1 cellular context compared by ENCODE assay signal in genomic region chr9:128412120-128412790, GRCh38.
TF ChIP-seq lines count a peak whose summit lies in the region.

No MANE protein-coding gene starts in this region.

TF ChIP-seq in K562, 482 proteins besides CTCF, POLR2A, EP300 and RAD21 (continued from another document):
- no peak for TF ChIP-seq BRD4 (IDR thresholded peaks at IDR 0.05)
- no peak for TF ChIP-seq IFI16 (CRISPR knock-in tag; IDR thresholded peaks at IDR 0.05)
- TF ChIP-seq ZNF24 (IDR thresholded peaks at IDR 0.05): no peak
- no peak for TF ChIP-seq HDGF (IDR thresholded peaks at IDR 0.05)
- TF ChIP-seq EHMT2 (IDR thresholded peaks at IDR 0.05): no peak
- TF ChIP-seq XRCC4 (IDR thresholded peaks at IDR 0.05; ENCODE audit: extremely low read depth, insufficient read depth, insufficient read length): no peak
- peak; percentile 67; the same call in 1 of the 2 replicates for TF ChIP-seq CC2D1A (IDR thresholded peaks at IDR 0.05)
- TF ChIP-seq RBFOX2 (IDR thresholded peaks at IDR 0.05; ENCODE audit: low read depth, low read length): no peak
- TF ChIP-seq ZFPM2 (CRISPR knock-in tag; IDR thresholded peaks at IDR 0.05): no peak
- no peak for TF ChIP-seq RBM25 (IDR thresholded peaks at IDR 0.05; ENCODE audit: low read depth, low read length, severe bottlenecking)
- TF ChIP-seq ATF6 (CRISPR knock-in tag; IDR thresholded peaks at IDR 0.05): no peak
- no peak for TF ChIP-seq MCM3 (IDR thresholded peaks at IDR 0.05)
- TF ChIP-seq RNF219 (CRISPR knock-in tag; IDR thresholded peaks at IDR 0.05): no peak
- TF ChIP-seq BCL6 (CRISPR knock-in tag; IDR thresholded peaks at IDR 0.05): no peak
- no peak for TF ChIP-seq RBBP5 (IDR thresholded peaks at IDR 0.05; ENCODE audit: borderline replicate concordance, insufficient read depth, low read length, poor library complexity, severe bottlenecking)
- peak; percentile 61; the same call in 1 of the 2 replicates for TF ChIP-seq ARID2 (IDR thresholded peaks at IDR 0.05)
- no peak for TF ChIP-seq SPI1 (IDR thresholded peaks at IDR 0.05; ENCODE audit: borderline replicate concordance, low read depth, low read length)
- no peak for TF ChIP-seq KHSRP (IDR thresholded peaks at IDR 0.05)
- no peak for TF ChIP-seq ETS2 (tag; IDR thresholded peaks at IDR 0.05; ENCODE audit: borderline replicate concordance, poor library complexity, severe bottlenecking)
- TF ChIP-seq RBM39 (optimal IDR thresholded peaks at IDR 0.05; ENCODE audit: low read depth, low read length): no peak
- peak in 2 of 3 experiments; percentile 73 to 74 for TF ChIP-seq YY1 (IDR thresholded peaks at IDR 0.05; ENCODE audit: borderline replicate concordance in 1 of 3, control insufficient read depth in 1 of 3, extremely low read depth in 1 of 3, insufficient read depth in 3 of 3, insufficient read length in 1 of 3, insufficient replicate concordance in 2 of 3, low read depth in 1 of 3, low read length in 2 of 3)
- TF ChIP-seq SFPQ (IDR thresholded peaks at IDR 0.05; ENCODE audit: low read depth, low read length): no peak
- no peak for TF ChIP-seq KAT2B (IDR thresholded peaks at IDR 0.05; ENCODE audit: low read depth, low read length)
- no peak for TF ChIP-seq FUS (optimal IDR thresholded peaks at IDR 0.05; ENCODE audit: low read depth, low read length)
- no peak for TF ChIP-seq NEUROD1 (IDR thresholded peaks at IDR 0.05; ENCODE audit: borderline replicate concordance, low read depth, low read length, partially characterized antibody)
- no peak for TF ChIP-seq FOXK2 (conservative IDR thresholded peaks at IDR 0.05 in 1 of 2, IDR thresholded peaks at IDR 0.05 in 1 of 2; ENCODE audit: low read depth in 2 of 2)
- TF ChIP-seq FOSL1 (tag; conservative IDR thresholded peaks at IDR 0.05): no peak
- no peak for TF ChIP-seq BRCA1 (IDR thresholded peaks at IDR 0.05)
- no peak for TF ChIP-seq BRCA1 (CRISPR knock-in tag; IDR thresholded peaks at IDR 0.05)
- no peak for TF ChIP-seq POLR2AphosphoS5 (IDR thresholded peaks at IDR 0.05; ENCODE audit: control insufficient read depth, insufficient read depth, low read depth, low read length)
- no peak for TF ChIP-seq MBD2 (IDR thresholded peaks at IDR 0.05; ENCODE audit: borderline replicate concordance, low read depth)
- no peak for TF ChIP-seq BDP1 (IDR thresholded peaks at IDR 0.05; ENCODE audit: insufficient read depth, insufficient read length)
- TF ChIP-seq HMGXB4 (CRISPR knock-in tag; IDR thresholded peaks at IDR 0.05): no peak
- TF ChIP-seq, protein P1, sequence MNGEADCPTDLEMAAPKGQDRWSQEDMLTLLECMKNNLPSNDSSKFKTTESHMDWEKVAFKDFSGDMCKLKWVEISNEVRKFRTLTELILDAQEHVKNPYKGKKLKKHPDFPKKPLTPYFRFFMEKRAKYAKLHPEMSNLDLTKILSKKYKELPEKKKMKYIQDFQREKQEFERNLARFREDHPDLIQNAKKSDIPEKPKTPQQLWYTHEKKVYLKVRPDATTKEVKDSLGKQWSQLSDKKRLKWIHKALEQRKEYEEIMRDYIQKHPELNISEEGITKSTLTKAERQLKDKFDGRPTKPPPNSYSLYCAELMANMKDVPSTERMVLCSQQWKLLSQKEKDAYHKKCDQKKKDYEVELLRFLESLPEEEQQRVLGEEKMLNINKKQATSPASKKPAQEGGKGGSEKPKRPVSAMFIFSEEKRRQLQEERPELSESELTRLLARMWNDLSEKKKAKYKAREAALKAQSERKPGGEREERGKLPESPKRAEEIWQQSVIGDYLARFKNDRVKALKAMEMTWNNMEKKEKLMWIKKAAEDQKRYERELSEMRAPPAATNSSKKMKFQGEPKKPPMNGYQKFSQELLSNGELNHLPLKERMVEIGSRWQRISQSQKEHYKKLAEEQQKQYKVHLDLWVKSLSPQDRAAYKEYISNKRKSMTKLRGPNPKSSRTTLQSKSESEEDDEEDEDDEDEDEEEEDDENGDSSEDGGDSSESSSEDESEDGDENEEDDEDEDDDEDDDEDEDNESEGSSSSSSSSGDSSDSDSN (IDR thresholded peaks at IDR 0.05; ENCODE audit: borderline replicate concordance in 1 of 2, low read depth in 2 of 2, low read length in 2 of 2): no peak
- TF ChIP-seq DACH1 (IDR thresholded peaks at IDR 0.05; ENCODE audit: partially characterized antibody): no peak
- TF ChIP-seq SMC3 (conservative IDR thresholded peaks at IDR 0.05; ENCODE audit: insufficient read depth, low read depth, low read length): peak; percentile 83
- no peak for TF ChIP-seq CREM (IDR thresholded peaks at IDR 0.05; ENCODE audit: low read depth)
- no peak for TF ChIP-seq SMAD1 (IDR thresholded peaks at IDR 0.05; ENCODE audit: low read depth, low read length, partially characterized antibody)
